In the genomic region with DNA sequence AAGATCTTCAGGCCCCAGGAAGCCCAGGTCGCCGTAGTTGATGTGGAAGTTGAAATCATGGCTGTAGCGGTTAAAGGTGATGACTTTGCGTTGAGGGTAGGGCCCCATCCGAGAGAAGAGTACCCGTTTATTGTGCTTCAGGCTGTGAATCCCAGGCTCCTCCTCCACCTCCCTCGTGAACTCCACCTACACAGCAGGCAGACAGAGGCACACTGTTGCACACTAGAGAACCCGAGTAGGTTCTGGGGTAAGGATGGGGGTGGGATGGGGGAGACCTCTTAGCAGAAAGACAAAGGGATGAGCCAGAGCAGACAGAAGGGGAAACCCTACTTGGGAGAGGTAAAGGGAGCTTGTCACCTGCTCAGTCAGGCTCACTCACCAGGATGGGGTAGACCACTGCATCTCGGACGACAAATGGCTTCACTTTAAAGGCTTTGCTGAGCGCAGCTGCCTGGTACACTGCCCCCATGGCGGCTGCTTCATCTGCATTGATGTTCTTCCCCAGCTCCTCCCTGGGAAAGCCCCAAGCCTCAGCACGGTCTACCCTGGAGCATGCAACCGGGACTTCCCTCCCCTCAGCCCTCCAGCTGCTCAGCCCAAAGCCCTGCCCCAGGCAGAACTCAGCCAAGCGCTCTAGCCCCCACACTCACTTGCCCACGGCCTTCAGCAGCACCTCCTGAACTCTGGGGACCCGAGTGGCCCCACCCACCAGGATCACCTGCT, we compare ENCODE assay signal across 2 cellular contexts.
A peak's percentile ranks its signal among the peaks of the same experiment; 100 is the strongest.
TF ChIP-seq lines count a peak whose summit lies in the region.

No MANE protein-coding gene starts in this region.

TF ChIP-seq in HepG2, 621 proteins besides CTCF, POLR2A, EP300 and RAD21:
- no peak for TF ChIP-seq ZNF296 (CRISPR knock-in tag; conservative IDR thresholded peaks at IDR 0.05)
- TF ChIP-seq ZSCAN31 (CRISPR knock-in tag; IDR thresholded peaks at IDR 0.05; ENCODE audit: low read depth), result no peak
- TF ChIP-seq RBFOX2 (IDR thresholded peaks at IDR 0.05; ENCODE audit: low read depth, low read length), result 0 out of 2 replicates have a peak, but pooled peaks have one; percentile 13
- no peak for TF ChIP-seq MTERF4 (CRISPR knock-in tag; IDR thresholded peaks at IDR 0.05)
- no peak for TF ChIP-seq ZNF354B (CRISPR knock-in tag; IDR thresholded peaks at IDR 0.05)
TF ChIP-seq in HepG2: peak in this region for 1.

TF ChIP-seq in GM23338, 12 proteins besides CTCF, POLR2A, EP300 and RAD21:
- TF ChIP-seq, protein P1, sequence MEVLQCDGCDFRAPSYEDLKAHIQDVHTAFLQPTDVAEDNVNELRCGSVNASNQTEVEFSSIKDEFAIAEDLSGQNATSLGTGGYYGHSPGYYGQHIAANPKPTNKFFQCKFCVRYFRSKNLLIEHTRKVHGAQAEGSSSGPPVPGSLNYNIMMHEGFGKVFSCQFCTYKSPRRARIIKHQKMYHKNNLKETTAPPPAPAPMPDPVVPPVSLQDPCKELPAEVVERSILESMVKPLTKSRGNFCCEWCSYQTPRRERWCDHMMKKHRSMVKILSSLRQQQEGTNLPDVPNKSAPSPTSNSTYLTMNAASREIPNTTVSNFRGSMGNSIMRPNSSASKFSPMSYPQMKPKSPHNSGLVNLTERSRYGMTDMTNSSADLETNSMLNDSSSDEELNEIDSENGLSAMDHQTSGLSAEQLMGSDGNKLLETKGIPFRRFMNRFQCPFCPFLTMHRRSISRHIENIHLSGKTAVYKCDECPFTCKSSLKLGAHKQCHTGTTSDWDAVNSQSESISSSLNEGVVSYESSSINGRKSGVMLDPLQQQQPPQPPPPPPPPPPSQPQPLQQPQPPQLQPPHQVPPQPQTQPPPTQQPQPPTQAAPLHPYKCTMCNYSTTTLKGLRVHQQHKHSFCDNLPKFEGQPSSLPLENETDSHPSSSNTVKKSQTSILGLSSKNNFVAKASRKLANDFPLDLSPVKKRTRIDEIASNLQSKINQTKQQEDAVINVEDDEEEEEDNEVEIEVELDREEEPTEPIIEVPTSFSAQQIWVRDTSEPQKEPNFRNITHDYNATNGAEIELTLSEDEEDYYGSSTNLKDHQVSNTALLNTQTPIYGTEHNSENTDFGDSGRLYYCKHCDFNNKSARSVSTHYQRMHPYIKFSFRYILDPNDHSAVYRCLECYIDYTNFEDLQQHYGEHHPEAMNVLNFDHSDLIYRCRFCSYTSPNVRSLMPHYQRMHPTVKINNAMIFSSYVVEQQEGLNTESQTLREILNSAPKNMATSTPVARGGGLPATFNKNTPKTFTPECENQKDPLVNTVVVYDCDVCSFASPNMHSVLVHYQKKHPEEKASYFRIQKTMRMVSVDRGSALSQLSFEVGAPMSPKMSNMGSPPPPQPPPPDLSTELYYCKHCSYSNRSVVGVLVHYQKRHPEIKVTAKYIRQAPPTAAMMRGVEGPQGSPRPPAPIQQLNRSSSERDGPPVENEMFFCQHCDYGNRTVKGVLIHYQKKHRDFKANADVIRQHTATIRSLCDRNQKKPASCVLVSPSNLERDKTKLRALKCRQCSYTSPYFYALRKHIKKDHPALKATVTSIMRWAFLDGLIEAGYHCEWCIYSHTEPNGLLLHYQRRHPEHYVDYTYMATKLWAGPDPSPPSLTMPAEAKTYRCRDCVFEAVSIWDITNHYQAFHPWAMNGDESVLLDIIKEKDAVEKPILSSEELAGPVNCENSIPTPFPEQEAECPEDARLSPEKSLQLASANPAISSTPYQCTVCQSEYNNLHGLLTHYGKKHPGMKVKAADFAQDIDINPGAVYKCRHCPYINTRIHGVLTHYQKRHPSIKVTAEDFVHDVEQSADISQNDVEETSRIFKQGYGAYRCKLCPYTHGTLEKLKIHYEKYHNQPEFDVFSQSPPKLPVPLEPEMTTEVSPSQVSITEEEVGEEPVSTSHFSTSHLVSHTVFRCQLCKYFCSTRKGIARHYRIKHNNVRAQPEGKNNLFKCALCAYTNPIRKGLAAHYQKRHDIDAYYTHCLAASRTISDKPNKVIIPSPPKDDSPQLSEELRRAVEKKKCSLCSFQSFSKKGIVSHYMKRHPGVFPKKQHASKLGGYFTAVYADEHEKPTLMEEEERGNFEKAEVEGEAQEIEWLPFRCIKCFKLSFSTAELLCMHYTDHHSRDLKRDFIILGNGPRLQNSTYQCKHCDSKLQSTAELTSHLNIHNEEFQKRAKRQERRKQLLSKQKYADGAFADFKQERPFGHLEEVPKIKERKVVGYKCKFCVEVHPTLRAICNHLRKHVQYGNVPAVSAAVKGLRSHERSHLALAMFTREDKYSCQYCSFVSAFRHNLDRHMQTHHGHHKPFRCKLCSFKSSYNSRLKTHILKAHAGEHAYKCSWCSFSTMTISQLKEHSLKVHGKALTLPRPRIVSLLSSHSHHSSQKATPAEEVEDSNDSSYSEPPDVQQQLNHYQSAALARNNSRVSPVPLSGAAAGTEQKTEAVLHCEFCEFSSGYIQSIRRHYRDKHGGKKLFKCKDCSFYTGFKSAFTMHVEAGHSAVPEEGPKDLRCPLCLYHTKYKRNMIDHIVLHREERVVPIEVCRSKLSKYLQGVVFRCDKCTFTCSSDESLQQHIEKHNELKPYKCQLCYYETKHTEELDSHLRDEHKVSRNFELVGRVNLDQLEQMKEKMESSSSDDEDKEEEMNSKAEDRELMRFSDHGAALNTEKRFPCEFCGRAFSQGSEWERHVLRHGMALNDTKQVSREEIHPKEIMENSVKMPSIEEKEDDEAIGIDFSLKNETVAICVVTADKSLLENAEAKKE (CRISPR knock-in tag; IDR thresholded peaks at IDR 0.05), result no peak
- TF ChIP-seq, protein P2, sequence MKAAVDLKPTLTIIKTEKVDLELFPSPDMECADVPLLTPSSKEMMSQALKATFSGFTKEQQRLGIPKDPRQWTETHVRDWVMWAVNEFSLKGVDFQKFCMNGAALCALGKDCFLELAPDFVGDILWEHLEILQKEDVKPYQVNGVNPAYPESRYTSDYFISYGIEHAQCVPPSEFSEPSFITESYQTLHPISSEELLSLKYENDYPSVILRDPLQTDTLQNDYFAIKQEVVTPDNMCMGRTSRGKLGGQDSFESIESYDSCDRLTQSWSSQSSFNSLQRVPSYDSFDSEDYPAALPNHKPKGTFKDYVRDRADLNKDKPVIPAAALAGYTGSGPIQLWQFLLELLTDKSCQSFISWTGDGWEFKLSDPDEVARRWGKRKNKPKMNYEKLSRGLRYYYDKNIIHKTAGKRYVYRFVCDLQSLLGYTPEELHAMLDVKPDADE (IDR thresholded peaks at IDR 0.05), result no peak
- TF ChIP-seq ZNF331 (CRISPR knock-in tag; IDR thresholded peaks at IDR 0.05; ENCODE audit: low read depth), result no peak
- TF ChIP-seq POLR2AphosphoS5 (IDR thresholded peaks at IDR 0.05; ENCODE audit: low read depth), result no peak
- no peak for TF ChIP-seq REST (IDR thresholded peaks at IDR 0.05; ENCODE audit: unreplicated experiment)
- no peak for TF ChIP-seq EZH2phosphoT487 (IDR thresholded peaks at IDR 0.05; ENCODE audit: unreplicated experiment)
- TF ChIP-seq JUNB (IDR thresholded peaks at IDR 0.05; ENCODE audit: unreplicated experiment), result no peak
- TF ChIP-seq ZNF114 (CRISPR knock-in tag; IDR thresholded peaks at IDR 0.05), result no peak
- no peak for TF ChIP-seq STAT1 (IDR thresholded peaks at IDR 0.05; ENCODE audit: unreplicated experiment)
- no peak for TF ChIP-seq CREB1 (CRISPR knock-in tag; IDR thresholded peaks at IDR 0.05; ENCODE audit: low read depth)
- no peak for TF ChIP-seq EZH2 (IDR thresholded peaks at IDR 0.05; ENCODE audit: low read depth, unreplicated experiment)
- TF ChIP-seq NANOG (IDR thresholded peaks at IDR 0.05; ENCODE audit: borderline replicate concordance), result no peak
TF ChIP-seq in GM23338: peak in this region for 0.
